Comparison of ENCODE assay signal across 15 cellular contexts in genomic region chr17:10171057-10171456, GRCh38. TPM values are rescaled to one million over a fixed set of nuclear protein-coding genes. Genes with fewer than 3 reads are reported as not detected.
DNase-seq lines count a peak whose midpoint lies in the region; ATAC-seq and TF ChIP-seq lines count a peak whose summit lies in the region.
"Had no signal": no experiment of that assay in that cellular context is flagged by ENCODE, and none has a peak within 500 bp of the region (broad histone marks: within the 10 kb centered on the region; RNA-seq: fewer than 3 reads in every experiment).

No MANE protein-coding gene starts in this region.

- no peak overlapping the region for H2AFZ ChIP-seq in smooth muscle cell (ENCODE audit: low read depth)

- DNase-seq in CD14-positive monocyte (ENCODE audit: low spot score) = no peak
- no peak for DNase-seq in WTC11 (ENCODE audit: low spot score)
- DNase-seq in hippocampal formation (lab: John Stamatoyannopoulos, UW) = peak; percentile 37 to 40
- DNase-seq in smooth muscle cell (lab: John Stamatoyannopoulos, UW; ENCODE audit: unreplicated experiment) = no peak
- DNase-seq in activated naive CD4-positive, alpha-beta T cell treated with anti-CD3 and anti-CD28 coated beads, Interleukin-2, amount 50 U/mL, for 72 hours (ENCODE audit: low spot score in 2 of 2) = no peak
- DNase-seq in DMS53 treated with DMSO at 0.1 percent for 48 hours (lab: John Stamatoyannopoulos, UW; ENCODE audit: unreplicated experiment) = no peak
- DNase-seq in DMS 273 (lab: John Stamatoyannopoulos, UW; ENCODE audit: unreplicated experiment) = no peak
- DNase-seq: activated CD4-positive, alpha-beta T cell treated with anti-CD3 and anti-CD28 coated beads for 1 hour; CD4-positive, alpha-beta memory T cell; NCI-H1436 had no signal

- TF ChIP-seq CTCF in CD14-positive monocyte (IDR thresholded peaks at IDR 0.05) = no peak
- TF ChIP-seq CTCF in WTC11 (IDR thresholded peaks at IDR 0.05) = no peak
- no peak for TF ChIP-seq CTCF in smooth muscle cell (IDR thresholded peaks at IDR 0.05; ENCODE audit: borderline replicate concordance, insufficient read depth, poor library complexity, severe bottlenecking)

- H3F3A ChIP-seq in smooth muscle cell (ENCODE audit: low read depth) = peaks cover 7% of the 10 kb centered on the region

- H4K20me1 ChIP-seq in smooth muscle cell (ENCODE audit: low read depth) = peaks cover 50% of the 10 kb centered on the region

- H3K4me3 Mint-ChIP-seq in CD14-positive monocyte (peak overlapping the region; percentile 25 to 89), WTC11 (no peak overlapping the region)
- H3K4me3 Mint-ChIP-seq: CD4-positive, alpha-beta memory T cell had no signal

- 47% methylated on average over 7 of the region's 7 CpGs for whole genome bisulfite sequencing in smooth muscle cell (ENCODE audit: low lambda C conversion rate)

- no peak overlapping the region for H3K9ac ChIP-seq in smooth muscle cell (ENCODE audit: low read depth)

- H3K36me3 ChIP-seq in smooth muscle cell (ENCODE audit: low read depth) = no peaks in the 10 kb centered on the region
- H3K36me3 ChIP-seq: brain microvascular endothelial cell, SJSA1 had no signal

- intact Hi-C loops in CD14-positive monocyte (cut with micrococcal nuclease) = loop anchor here (5.0 to 10.0 kb wide), 4 partner anchors 44 to 149 kb away; no protein-coding TSS in a partner anchor

- peaks cover 68% of the 10 kb centered on the region for H3K79me2 ChIP-seq in smooth muscle cell (ENCODE audit: low read depth)

- H3K4me3 ChIP-seq in smooth muscle cell = peak overlapping the region; percentile 12
- H3K4me3 ChIP-seq: SJSA1 had no signal

- peaks cover 0 to 2% (median 0%) of the 10 kb centered on the region in 7 donors for H3K9me3 Mint-ChIP-seq in CD14-positive monocyte
- H3K9me3 Mint-ChIP-seq in WTC11 = peaks cover 11% of the 10 kb centered on the region
- H3K9me3 Mint-ChIP-seq in activated naive CD4-positive, alpha-beta T cell treated with anti-CD3 and anti-CD28 coated beads, Interleukin-2, amount 50 U/mL, for 72 hours = peaks cover 3 to 5% of the 10 kb centered on the region in 2 donors
- H3K9me3 Mint-ChIP-seq: naive thymus-derived CD8-positive, alpha-beta T cell had no signal

- H3K27me3 Mint-ChIP-seq in CD14-positive monocyte (ENCODE audit: low read depth in 3 of 3) (peaks cover 0 to 4% (median 2%) of the 10 kb centered on the region in 3 donors), WTC11 (ENCODE audit: low read depth) (no peaks in the 10 kb centered on the region)

- peak overlapping the region; percentile 96 to 100 (median 99) for H3K27ac Mint-ChIP-seq in CD14-positive monocyte
- H3K27ac Mint-ChIP-seq in WTC11 = peak overlapping the region; percentile 34; the same call in 1 of the 2 replicates
- H3K27ac Mint-ChIP-seq in activated naive CD4-positive, alpha-beta T cell treated with anti-CD3 and anti-CD28 coated beads, Interleukin-2, amount 50 U/mL, for 72 hours = peak overlapping the region in 1 of 2 donors; percentile 33

- H3K27me3 ChIP-seq in smooth muscle cell (ENCODE audit: low read depth) = no peaks in the 10 kb centered on the region
- H3K27me3 ChIP-seq: brain microvascular endothelial cell, SJSA1 had no signal

- CTCF ChIA-PET in WTC11 (lab: Charles Lee) = interaction anchor here (0.6 to 1.6 kb wide), 6 partner anchors 9 to 265 kb away, joined by 3 to 6 read pairs (median 3); partner anchors contain the start of gene RCVRN

- H3K27ac ChIP-seq in smooth muscle cell (ENCODE audit: low read depth) = peak overlapping the region; percentile 86
- H3K27ac ChIP-seq: brain microvascular endothelial cell, epithelial cell of prostate, SJSA1 had no signal

- POLR2A ChIA-PET in WTC11 (lab: Charles Lee) = no interaction called here

- ATAC-seq in WTC11 (no peak), GM21447 (IDR thresholded peaks at IDR 0.05; ENCODE audit: unreplicated experiment) (no peak)
- ATAC-seq in activated naive CD4-positive, alpha-beta T cell treated with anti-CD3 and anti-CD28 coated beads, Interleukin-2, amount 50 U/mL, for 72 hours = no peak

- H3K9me3 ChIP-seq in smooth muscle cell (replicated peaks; ENCODE audit: low read depth) = no peaks in the 10 kb centered on the region
- H3K9me3 ChIP-seq: SJSA1 had no signal

- H3K4me1 ChIP-seq in smooth muscle cell (ENCODE audit: low read depth) = peaks cover 19% of the 10 kb centered on the region

- peak overlapping the region; percentile 77 for H3K4me2 ChIP-seq in smooth muscle cell

- H3K4me1 Mint-ChIP-seq in CD14-positive monocyte (peaks cover 81% of the 10 kb centered on the region), WTC11 (peaks cover 18% of the 10 kb centered on the region)

- peaks cover 5 to 23% of the 10 kb centered on the region in 2 donors for H3K36me3 Mint-ChIP-seq in CD14-positive monocyte
- H3K36me3 Mint-ChIP-seq in WTC11 = peaks cover 4% of the 10 kb centered on the region; the same call in 1 of the 2 replicates
- H3K36me3 Mint-ChIP-seq in activated naive CD4-positive, alpha-beta T cell treated with anti-CD3 and anti-CD28 coated beads, Interleukin-2, amount 50 U/mL, for 72 hours = no peaks in the 10 kb centered on the region
- H3K36me3 Mint-ChIP-seq: CD4-positive, alpha-beta memory T cell; naive thymus-derived CD8-positive, alpha-beta T cell had no signal

TF ChIP-seq in WTC11, 78 proteins besides CTCF, POLR2A, EP300 and RAD21:
- TF ChIP-seq ZNF138 (CRISPR knock-in tag; conservative IDR thresholded peaks at IDR 0.05) (no peak), FOXP1 (CRISPR knock-in tag; IDR thresholded peaks at IDR 0.05; ENCODE audit: borderline replicate concordance) (no peak), ETV6 (CRISPR knock-in tag; IDR thresholded peaks at IDR 0.05) (no peak), FOXK1 (CRISPR knock-in tag; IDR thresholded peaks at IDR 0.05) (no peak), PRDM15 (CRISPR knock-in tag; IDR thresholded peaks at IDR 0.05) (no peak), GABPB1 (CRISPR knock-in tag; IDR thresholded peaks at IDR 0.05) (no peak), ZNF423 (CRISPR knock-in tag; IDR thresholded peaks at IDR 0.05) (no peak), ZMAT4 (CRISPR knock-in tag; IDR thresholded peaks at IDR 0.05) (no peak), SP1 (CRISPR knock-in tag; conservative IDR thresholded peaks at IDR 0.05) (no peak)
- TF ChIP-seq, protein P1, sequence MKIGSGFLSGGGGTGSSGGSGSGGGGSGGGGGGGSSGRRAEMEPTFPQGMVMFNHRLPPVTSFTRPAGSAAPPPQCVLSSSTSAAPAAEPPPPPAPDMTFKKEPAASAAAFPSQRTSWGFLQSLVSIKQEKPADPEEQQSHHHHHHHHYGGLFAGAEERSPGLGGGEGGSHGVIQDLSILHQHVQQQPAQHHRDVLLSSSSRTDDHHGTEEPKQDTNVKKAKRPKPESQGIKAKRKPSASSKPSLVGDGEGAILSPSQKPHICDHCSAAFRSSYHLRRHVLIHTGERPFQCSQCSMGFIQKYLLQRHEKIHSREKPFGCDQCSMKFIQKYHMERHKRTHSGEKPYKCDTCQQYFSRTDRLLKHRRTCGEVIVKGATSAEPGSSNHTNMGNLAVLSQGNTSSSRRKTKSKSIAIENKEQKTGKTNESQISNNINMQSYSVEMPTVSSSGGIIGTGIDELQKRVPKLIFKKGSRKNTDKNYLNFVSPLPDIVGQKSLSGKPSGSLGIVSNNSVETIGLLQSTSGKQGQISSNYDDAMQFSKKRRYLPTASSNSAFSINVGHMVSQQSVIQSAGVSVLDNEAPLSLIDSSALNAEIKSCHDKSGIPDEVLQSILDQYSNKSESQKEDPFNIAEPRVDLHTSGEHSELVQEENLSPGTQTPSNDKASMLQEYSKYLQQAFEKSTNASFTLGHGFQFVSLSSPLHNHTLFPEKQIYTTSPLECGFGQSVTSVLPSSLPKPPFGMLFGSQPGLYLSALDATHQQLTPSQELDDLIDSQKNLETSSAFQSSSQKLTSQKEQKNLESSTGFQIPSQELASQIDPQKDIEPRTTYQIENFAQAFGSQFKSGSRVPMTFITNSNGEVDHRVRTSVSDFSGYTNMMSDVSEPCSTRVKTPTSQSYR (CRISPR knock-in tag; IDR thresholded peaks at IDR 0.05) = no peak

RNA-seq across cellular contexts. Expression of gene GAS7, which starts 27.3 kb away (rescaled TPM):
- polyA plus RNA-seq in CD14-positive monocyte (10 to 100 TPM; 53.1 to 66.6 TPM), smooth muscle cell (73.9 and 86.8 TPM in 2 replicates)
- total RNA-seq in WTC11 (2021) (12.3 to 13.9 TPM (median 13.4 TPM) in 3 replicates), smooth muscle cell (103 and 127 TPM in 2 replicates)
- total RNA-seq in activated naive CD4-positive, alpha-beta T cell treated with anti-CD3 and anti-CD28 coated beads, Interleukin-2, amount 50 U/mL, for 72 hours = 1 to 10 TPM in 1 of 2 donors, under 1 TPM in 1; 0.35 to 2.9 TPM

Comparison
In these comparisons a context has a peak if more than half of its experiments do, and no peak if none do; other contexts are left out.
1. DNase-seq: peak in hippocampal formation (2 of 2); none in CD14-positive monocyte (single experiment), WTC11 (single experiment), smooth muscle cell (single experiment), activated naive CD4-positive, alpha-beta T cell treated with anti-CD3 and anti-CD28 coated beads, Interleukin-2, amount 50 U/mL, for 72 hours (0 of 2), DMS53 treated with DMSO at 0.1 percent for 48 hours (single experiment) and DMS 273 (single experiment).